10 cellular contexts compared by ENCODE assay signal in the genomic region with DNA sequence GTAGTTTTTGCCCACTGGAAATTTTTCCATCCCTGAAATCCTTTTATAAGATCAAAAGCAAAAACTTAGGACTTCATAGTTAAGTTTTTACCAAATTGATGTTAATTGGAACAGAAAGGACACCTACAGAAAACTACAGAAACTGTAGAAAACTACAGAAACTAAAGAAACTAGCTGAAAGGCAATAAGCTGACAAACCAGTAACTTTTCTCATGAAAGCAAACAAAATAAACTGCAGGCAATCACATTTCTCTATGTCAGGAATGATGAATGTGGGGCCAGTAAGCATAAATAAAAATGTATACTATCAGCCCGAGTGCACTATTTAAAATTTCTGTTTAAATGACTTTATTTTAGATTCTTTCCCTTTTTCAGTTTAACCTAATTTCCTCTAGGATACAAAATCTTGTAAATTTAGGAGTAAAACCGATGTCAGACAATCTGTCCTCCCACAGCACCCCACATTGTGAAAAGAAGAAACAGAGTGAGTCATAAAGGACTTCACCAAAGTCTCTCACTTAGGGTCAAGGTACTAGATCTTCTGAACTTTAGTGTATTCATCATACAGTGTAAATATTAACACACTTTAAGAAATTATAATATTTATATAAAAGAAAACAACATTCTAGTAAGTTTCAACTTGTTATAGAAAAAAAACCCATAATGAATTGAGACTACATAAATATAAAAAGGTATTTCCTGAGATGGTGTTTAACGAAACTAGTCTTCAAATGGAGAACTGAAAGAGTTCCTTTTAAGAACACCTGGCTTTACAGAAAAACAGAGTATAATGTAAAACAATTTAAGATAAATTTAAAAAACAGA. TPM values are rescaled to one million over a fixed set of nuclear protein-coding genes. Genes with fewer than 3 reads are reported as not detected.
DNase-seq lines count a peak whose midpoint lies in the region; ATAC-seq, FAIRE-seq and TF ChIP-seq lines count a peak whose summit lies in the region.
"Had no signal": no experiment of that assay in that cellular context is flagged by ENCODE, and none has a peak within 500 bp of the region (broad histone marks: within the 10 kb centered on the region; RNA-seq: fewer than 3 reads in every experiment).

No MANE protein-coding gene starts in this region.

- H3K4me1 ChIP-seq in adipocyte (ENCODE audit: control insufficient read depth, insufficient read depth, low read length) (no peaks in the 10 kb centered on the region), SK-N-SH (ENCODE audit: control insufficient read depth in 1 of 2, insufficient read depth in 2 of 2, low read depth in 1 of 2, low read length in 1 of 2) (no peaks in the 10 kb centered on the region), esophagus squamous epithelium (no peaks in the 10 kb centered on the region)

- TF ChIP-seq POLR2A in esophagus squamous epithelium (IDR thresholded peaks at IDR 0.05), result no peak

- no peaks in the 10 kb centered on the region for H4K20me1 ChIP-seq in SK-N-SH (ENCODE audit: insufficient read depth)

- CTCF ChIA-PET in SK-N-SH (lab: Yijun Ruan, JAX), result no interaction called here

- H3K27me3 ChIP-seq in adipocyte (replicated peaks; ENCODE audit: control insufficient read depth, insufficient read depth, low read length), result no peaks in the 10 kb centered on the region
- H3K27me3 ChIP-seq in SK-N-SH (ENCODE audit: insufficient read depth), result no peaks in the 10 kb centered on the region
- no peaks in the 10 kb centered on the region for H3K27me3 ChIP-seq in esophagus squamous epithelium

- H2AFZ ChIP-seq in SK-N-SH (ENCODE audit: low read depth), result no peak overlapping the region

- peaks cover 74% of the 10 kb centered on the region for H3K36me3 ChIP-seq in adipocyte (ENCODE audit: control insufficient read depth, insufficient read depth, low read length, severe bottlenecking)
- H3K36me3 ChIP-seq in SK-N-SH (replicated peaks in 1 of 2; ENCODE audit: control insufficient read depth in 1 of 2, insufficient read depth in 2 of 2, low read length in 1 of 2), result peaks cover 48 to 60% of the 10 kb centered on the region in 2 experiments
- peaks cover 0 to 95% (median 0%) of the 10 kb centered on the region in 3 donors for H3K36me3 ChIP-seq in esophagus squamous epithelium

- peak; percentile 84 for FAIRE-seq in GM18507 (lab: Jason Lieb, UNC)

- TF ChIP-seq CTCF in SK-N-SH (IDR thresholded peaks at IDR 0.05) (no peak), esophagus squamous epithelium (IDR thresholded peaks at IDR 0.05) (no peak)

- WGBS in SK-N-SH (ENCODE audit: low lambda C conversion rate), result 81% methylated on average over 3 of the region's 3 CpGs
- 61 to 70% methylated on average over 3 of the region's 3 CpGs for WGBS in esophagus squamous epithelium, 2 donors

- POLR2A ChIA-PET in SK-N-SH (lab: Yijun Ruan, JAX), result no interaction called here

- no peaks in the 10 kb centered on the region for H3K9me2 ChIP-seq in SK-N-SH

- H3K9me3 ChIP-seq in adipocyte (ENCODE audit: control insufficient read depth, low read length) (no peaks in the 10 kb centered on the region), SK-N-SH (no peaks in the 10 kb centered on the region), esophagus squamous epithelium (no peaks in the 10 kb centered on the region)

- no peak overlapping the region for H3K9ac ChIP-seq in adipocyte (ENCODE audit: low read length)
- no peak overlapping the region for H3K9ac ChIP-seq in SK-N-SH

- H3K4me2 ChIP-seq in SK-N-SH, result no peak overlapping the region

- ATAC-seq in GM21529 (IDR thresholded peaks at IDR 0.05; ENCODE audit: unreplicated experiment) (peak; percentile 95), HG03196 (IDR thresholded peaks at IDR 0.05; ENCODE audit: unreplicated experiment) (peak; percentile 87)

- H3K79me2 ChIP-seq in SK-N-SH (ENCODE audit: insufficient read depth), result no peaks in the 10 kb centered on the region

- TF ChIP-seq EP300 in SK-N-SH (IDR thresholded peaks at IDR 0.05; ENCODE audit: borderline replicate concordance in 1 of 2, low read depth in 1 of 2, low read length in 1 of 2), result no peak

- H3K27ac ChIP-seq in SK-N-SH (ENCODE audit: low read depth in 2 of 2, low read length in 1 of 2), result no peak overlapping the region
- H3K27ac ChIP-seq in esophagus squamous epithelium, result no peak overlapping the region

- H3F3A ChIP-seq in SK-N-SH (replicated peaks; ENCODE audit: insufficient read depth), result no peaks in the 10 kb centered on the region

- H3K4me3 ChIP-seq in adipocyte (ENCODE audit: low read length) (no peak overlapping the region), SK-N-SH (ENCODE audit: low read depth in 2 of 2, low read length in 1 of 2) (no peak overlapping the region), esophagus squamous epithelium (no peak overlapping the region)

- DNase-seq in GM18507 (ENCODE audit: extremely low spot score, insufficient read length, low read depth) (peak; percentile 9), adipocyte (ENCODE audit: low read depth) (peak; percentile 7), NCI-H1694 treated with DMSO at 0.1 percent for 48 hours (lab: John Stamatoyannopoulos, UW) (no peak), SK-N-SH (no peak), esophagus squamous epithelium (lab: John Stamatoyannopoulos, UW) (no peak)
- DNase-seq in activated CD4-positive, alpha-beta T cell treated with anti-CD3 and anti-CD28 coated beads, Interleukin-2, amount 50 U/mL, for 1 hour, result no peak
- DNase-seq: activated effector memory CD4-positive, alpha-beta T cell treated with anti-CD3 and anti-CD28 coated beads, Interleukin-2, amount 50 U/mL, for 16 hours; effector CD4-positive, alpha-beta T cell had no signal

- intact Hi-C loops in esophagus squamous epithelium (cut with DNase I), result no loop called here

- no peak for TF ChIP-seq RAD21 in SK-N-SH (IDR thresholded peaks at IDR 0.05; ENCODE audit: low read length)

TF ChIP-seq in SK-N-SH, 30 proteins besides CTCF, POLR2A, EP300 and RAD21:
- TF ChIP-seq ELF1 (IDR thresholded peaks at IDR 0.05) (no peak), FOXJ3 (CRISPR knock-in tag; IDR thresholded peaks at IDR 0.05) (no peak), FOSL2 (IDR thresholded peaks at IDR 0.05; ENCODE audit: borderline replicate concordance, low read depth) (no peak), TEAD4 (IDR thresholded peaks at IDR 0.05; ENCODE audit: borderline replicate concordance, insufficient read depth) (no peak), GATA2 (CRISPR knock-in tag; IDR thresholded peaks at IDR 0.05) (no peak), FOXM1 (IDR thresholded peaks at IDR 0.05; ENCODE audit: low read depth) (no peak), JUND (IDR thresholded peaks at IDR 0.05) (no peak), YY1 (IDR thresholded peaks at IDR 0.05; ENCODE audit: low read depth) (no peak), CHD2 (IDR thresholded peaks at IDR 0.05; ENCODE audit: low read length, partially characterized antibody) (no peak), MXI1 (IDR thresholded peaks at IDR 0.05; ENCODE audit: low read depth, low read length) (no peak), RXRA (IDR thresholded peaks at IDR 0.05; ENCODE audit: borderline replicate concordance, low read depth) (no peak), MEF2A (IDR thresholded peaks at IDR 0.05; ENCODE audit: borderline replicate concordance, low read depth) (no peak)
- TF ChIP-seq, protein P1, sequence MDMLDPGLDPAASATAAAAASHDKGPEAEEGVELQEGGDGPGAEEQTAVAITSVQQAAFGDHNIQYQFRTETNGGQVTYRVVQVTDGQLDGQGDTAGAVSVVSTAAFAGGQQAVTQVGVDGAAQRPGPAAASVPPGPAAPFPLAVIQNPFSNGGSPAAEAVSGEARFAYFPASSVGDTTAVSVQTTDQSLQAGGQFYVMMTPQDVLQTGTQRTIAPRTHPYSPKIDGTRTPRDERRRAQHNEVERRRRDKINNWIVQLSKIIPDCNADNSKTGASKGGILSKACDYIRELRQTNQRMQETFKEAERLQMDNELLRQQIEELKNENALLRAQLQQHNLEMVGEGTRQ (IDR thresholded peaks at IDR 0.05; ENCODE audit: borderline replicate concordance, low read depth, low read length), result no peak
- TF ChIP-seq, protein P2, sequence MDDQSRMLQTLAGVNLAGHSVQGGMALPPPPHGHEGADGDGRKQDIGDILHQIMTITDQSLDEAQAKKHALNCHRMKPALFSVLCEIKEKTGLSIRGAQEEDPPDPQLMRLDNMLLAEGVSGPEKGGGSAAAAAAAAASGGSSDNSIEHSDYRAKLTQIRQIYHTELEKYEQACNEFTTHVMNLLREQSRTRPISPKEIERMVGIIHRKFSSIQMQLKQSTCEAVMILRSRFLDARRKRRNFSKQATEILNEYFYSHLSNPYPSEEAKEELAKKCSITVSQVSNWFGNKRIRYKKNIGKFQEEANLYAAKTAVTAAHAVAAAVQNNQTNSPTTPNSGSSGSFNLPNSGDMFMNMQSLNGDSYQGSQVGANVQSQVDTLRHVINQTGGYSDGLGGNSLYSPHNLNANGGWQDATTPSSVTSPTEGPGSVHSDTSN (IDR thresholded peaks at IDR 0.05), result no peak
- TF ChIP-seq, protein P3, sequence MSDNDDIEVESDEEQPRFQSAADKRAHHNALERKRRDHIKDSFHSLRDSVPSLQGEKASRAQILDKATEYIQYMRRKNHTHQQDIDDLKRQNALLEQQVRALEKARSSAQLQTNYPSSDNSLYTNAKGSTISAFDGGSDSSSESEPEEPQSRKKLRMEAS (IDR thresholded peaks at IDR 0.05; ENCODE audit: low read depth), result no peak

RNA-seq across cellular contexts. Expression of a gene that starts 46.6 kb away (rescaled TPM):
- 36.8 and 37.0 TPM in 2 replicates for polyA plus RNA-seq in SK-N-SH (2012; rRNA removed)
- 15.9 and 18.8 TPM in 2 replicates for polyA plus RNA-seq in SK-N-SH (2012; cell fraction: cytosol; rRNA removed)
- polyA plus RNA-seq in SK-N-SH (2012; cell fraction: nucleus; rRNA removed), result 160 and 189 TPM in 2 replicates
- 10 to 100 TPM; 18.7 to 32.8 (median 23.0) TPM for total RNA-seq in esophagus squamous epithelium

Comparison
In these comparisons a context has a peak if more than half of its experiments do, and no peak if none do; other contexts are left out.
1. DNase-seq: peak in GM18507 (single experiment) and adipocyte (single experiment); none in NCI-H1694 treated with DMSO at 0.1 percent for 48 hours (single experiment), SK-N-SH (single experiment), esophagus squamous epithelium (single experiment) and activated CD4-positive, alpha-beta T cell treated with anti-CD3 and anti-CD28 coated beads, Interleukin-2, amount 50 U/mL, for 1 hour (single experiment).